11 cellular contexts compared by ENCODE assay signal in the genomic region with DNA sequence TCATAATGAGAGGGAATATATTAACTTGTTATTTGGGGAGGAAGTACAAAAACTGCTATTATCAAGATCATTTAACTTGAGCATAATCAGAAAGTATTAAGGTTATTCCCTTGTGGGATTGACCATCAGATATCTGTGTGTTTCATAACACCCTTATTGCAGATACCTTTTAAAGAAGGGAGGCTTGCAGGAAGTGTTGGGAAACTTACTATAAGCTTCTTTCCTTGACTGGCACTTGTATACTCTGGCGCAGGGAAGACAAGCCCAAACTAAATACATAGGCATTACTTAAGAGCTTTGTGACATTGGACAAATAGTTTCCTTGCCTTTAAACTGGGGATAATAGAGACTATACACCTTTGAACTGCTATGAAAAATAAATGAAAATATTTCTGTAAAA. TPM values are rescaled to one million over a fixed set of nuclear protein-coding genes. Genes with fewer than 3 reads are reported as not detected.
DNase-seq lines count a peak whose midpoint lies in the region; ATAC-seq and TF ChIP-seq lines count a peak whose summit lies in the region.
"Had no signal": no experiment of that assay in that cellular context is flagged by ENCODE, and none has a peak within 500 bp of the region (broad histone marks: within the 10 kb centered on the region; RNA-seq: fewer than 3 reads in every experiment).

No MANE protein-coding gene starts in this region.

- H3K27me3 ChIP-seq in CD4-positive, alpha-beta memory T cell (ENCODE audit: insufficient read depth, low read length), result no peaks in the 10 kb centered on the region
- no peaks in the 10 kb centered on the region for H3K27me3 ChIP-seq in rectal smooth muscle tissue (ENCODE audit: control insufficient read depth, insufficient read depth, low read length)

- peak overlapping the region in 6 of 7 donors; percentile 72 to 94 (median 82) for H3K27ac Mint-ChIP-seq in CD4-positive, alpha-beta memory T cell

- H3K9ac ChIP-seq in SK-N-MC (ENCODE audit: insufficient read length) (no peak overlapping the region), rectal smooth muscle tissue (ENCODE audit: low read length) (no peak overlapping the region)

- H3K4me3 ChIP-seq in CD4-positive, alpha-beta memory T cell (ENCODE audit: low read length in 2 of 2), result no peak overlapping the region
- H3K4me3 ChIP-seq in SK-N-MC (no peak overlapping the region), fibroblast of villous mesenchyme (ENCODE audit: low read depth, low read length) (no peak overlapping the region), rectal smooth muscle tissue (ENCODE audit: low read length) (no peak overlapping the region), foreskin fibroblast (ENCODE audit: low read depth in 1 of 2, low read length in 2 of 2) (no peak overlapping the region)

- H3K4me1 ChIP-seq in CD4-positive, alpha-beta memory T cell (ENCODE audit: insufficient read depth, low read length), result peaks cover 93% of the 10 kb centered on the region
- peaks cover 61% of the 10 kb centered on the region for H3K4me1 ChIP-seq in rectal smooth muscle tissue (ENCODE audit: control insufficient read depth, insufficient read depth, low read length)

- no peak for ATAC-seq in SK-N-SH treated with all-trans-retinoic acid at 6 μM for 48 hours

- H3K27ac ChIP-seq in CD4-positive, alpha-beta memory T cell (ENCODE audit: low read depth, low read length), result no peak overlapping the region
- H3K27ac ChIP-seq in SK-N-MC (peak overlapping the region; percentile 87), rectal smooth muscle tissue (ENCODE audit: low read depth, low read length) (peak overlapping the region; percentile 85)

- peaks cover 74 to 93% (median 82%) of the 10 kb centered on the region in 4 donors for H3K4me1 Mint-ChIP-seq in CD4-positive, alpha-beta memory T cell

- DNase-seq in CD4-positive, alpha-beta memory T cell, result no peak
- DNase-seq in SK-N-MC (ENCODE audit: low read depth, low spot score) (no peak), fibroblast of villous mesenchyme (ENCODE audit: low read depth) (peak; percentile 74), foreskin fibroblast (no peak), NCI-H2107 (lab: John Stamatoyannopoulos, UW) (no peak), H4 (ENCODE audit: low spot score) (no peak)
- DNase-seq: NCI-H1417; NK-92 treated with Interleukin-12 subunit alpha and Interleukin-12 subunit beta, amount 100 ng/mL, for 24 hours; stimulated activated CD4-positive, alpha-beta T cell treated with anti-CD3 and anti-CD28 coated beads, Interleukin-15, amount 100 ng/mL, for 24 hours had no signal

- H3K9me3 ChIP-seq in CD4-positive, alpha-beta memory T cell (ENCODE audit: control insufficient read depth in 1 of 2, low read length in 2 of 2), result no peaks in the 10 kb centered on the region
- no peaks in the 10 kb centered on the region for H3K9me3 ChIP-seq in SK-N-MC (ENCODE audit: low read depth, low read length)

- TF ChIP-seq CTCF in fibroblast of villous mesenchyme (IDR thresholded peaks at IDR 0.05; ENCODE audit: insufficient read depth, low read depth, low read length) (no peak), foreskin fibroblast (IDR thresholded peaks at IDR 0.05; ENCODE audit: low read depth, low read length) (no peak)

- H3K4me3 Mint-ChIP-seq in CD4-positive, alpha-beta memory T cell, result peak overlapping the region in 2 of 8 donors; percentile 21 to 53

- H3K27me3 Mint-ChIP-seq in CD4-positive, alpha-beta memory T cell, result no peaks in the 10 kb centered on the region

- no peaks in the 10 kb centered on the region for H3K36me3 ChIP-seq in CD4-positive, alpha-beta memory T cell (ENCODE audit: insufficient read depth, low read length)
- H3K36me3 ChIP-seq in SK-N-MC (ENCODE audit: insufficient read depth, low read length) (peaks cover 22% of the 10 kb centered on the region), rectal smooth muscle tissue (ENCODE audit: control insufficient read depth, insufficient read depth, low read length) (no peaks in the 10 kb centered on the region)

- H3K9me3 Mint-ChIP-seq in CD4-positive, alpha-beta memory T cell, result no peaks in the 10 kb centered on the region

- intact Hi-C loops in CD4-positive, alpha-beta memory T cell (cut with micrococcal nuclease), result no loop called here

- peaks cover 0 to 3% of the 10 kb centered on the region in 2 donors for H3K36me3 Mint-ChIP-seq in CD4-positive, alpha-beta memory T cell

- POLR2A ChIA-PET in CD4-positive, alpha-beta memory T cell (lab: Charles Lee; ENCODE audit: partially characterized antibody), result interaction anchor here (1.3 to 12.9 kb wide), 4 partner anchors 9 to 51 kb away, joined by 4 to 179 read pairs (median 40); a partner anchor contains a TSS

- CTCF ChIA-PET in CD4-positive, alpha-beta memory T cell (lab: Charles Lee; ENCODE audit: partially characterized antibody), result interaction anchor here (0.6 to 9.6 kb wide), 6 partner anchors 8 to 1058 kb away, joined by 3 to 124 read pairs (median 6); no protein-coding TSS in a partner anchor

TF ChIP-seq in SK-N-SH treated with all-trans-retinoic acid at 6 μM for 48 hours, 23 proteins besides CTCF, POLR2A, EP300 and RAD21:
- no peak for TF ChIP-seq ESRRG (CRISPR knock-in tag; IDR thresholded peaks at IDR 0.05)
- TF ChIP-seq ZNF565 (CRISPR knock-in tag; conservative IDR thresholded peaks at IDR 0.05; ENCODE audit: low read depth), result no peak
- TF ChIP-seq, protein P1, sequence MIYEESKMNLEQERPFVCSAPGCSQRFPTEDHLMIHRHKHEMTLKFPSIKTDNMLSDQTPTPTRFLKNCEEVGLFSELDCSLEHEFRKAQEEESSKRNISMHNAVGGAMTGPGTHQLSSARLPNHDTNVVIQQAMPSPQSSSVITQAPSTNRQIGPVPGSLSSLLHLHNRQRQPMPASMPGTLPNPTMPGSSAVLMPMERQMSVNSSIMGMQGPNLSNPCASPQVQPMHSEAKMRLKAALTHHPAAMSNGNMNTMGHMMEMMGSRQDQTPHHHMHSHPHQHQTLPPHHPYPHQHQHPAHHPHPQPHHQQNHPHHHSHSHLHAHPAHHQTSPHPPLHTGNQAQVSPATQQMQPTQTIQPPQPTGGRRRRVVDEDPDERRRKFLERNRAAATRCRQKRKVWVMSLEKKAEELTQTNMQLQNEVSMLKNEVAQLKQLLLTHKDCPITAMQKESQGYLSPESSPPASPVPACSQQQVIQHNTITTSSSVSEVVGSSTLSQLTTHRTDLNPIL (CRISPR knock-in tag; IDR thresholded peaks at IDR 0.05; ENCODE audit: low read depth), result no peak
- TF ChIP-seq, protein P2, sequence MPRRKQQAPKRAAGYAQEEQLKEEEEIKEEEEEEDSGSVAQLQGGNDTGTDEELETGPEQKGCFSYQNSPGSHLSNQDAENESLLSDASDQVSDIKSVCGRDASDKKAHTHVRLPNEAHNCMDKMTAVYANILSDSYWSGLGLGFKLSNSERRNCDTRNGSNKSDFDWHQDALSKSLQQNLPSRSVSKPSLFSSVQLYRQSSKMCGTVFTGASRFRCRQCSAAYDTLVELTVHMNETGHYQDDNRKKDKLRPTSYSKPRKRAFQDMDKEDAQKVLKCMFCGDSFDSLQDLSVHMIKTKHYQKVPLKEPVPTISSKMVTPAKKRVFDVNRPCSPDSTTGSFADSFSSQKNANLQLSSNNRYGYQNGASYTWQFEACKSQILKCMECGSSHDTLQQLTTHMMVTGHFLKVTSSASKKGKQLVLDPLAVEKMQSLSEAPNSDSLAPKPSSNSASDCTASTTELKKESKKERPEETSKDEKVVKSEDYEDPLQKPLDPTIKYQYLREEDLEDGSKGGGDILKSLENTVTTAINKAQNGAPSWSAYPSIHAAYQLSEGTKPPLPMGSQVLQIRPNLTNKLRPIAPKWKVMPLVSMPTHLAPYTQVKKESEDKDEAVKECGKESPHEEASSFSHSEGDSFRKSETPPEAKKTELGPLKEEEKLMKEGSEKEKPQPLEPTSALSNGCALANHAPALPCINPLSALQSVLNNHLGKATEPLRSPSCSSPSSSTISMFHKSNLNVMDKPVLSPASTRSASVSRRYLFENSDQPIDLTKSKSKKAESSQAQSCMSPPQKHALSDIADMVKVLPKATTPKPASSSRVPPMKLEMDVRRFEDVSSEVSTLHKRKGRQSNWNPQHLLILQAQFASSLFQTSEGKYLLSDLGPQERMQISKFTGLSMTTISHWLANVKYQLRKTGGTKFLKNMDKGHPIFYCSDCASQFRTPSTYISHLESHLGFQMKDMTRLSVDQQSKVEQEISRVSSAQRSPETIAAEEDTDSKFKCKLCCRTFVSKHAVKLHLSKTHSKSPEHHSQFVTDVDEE (CRISPR knock-in tag; IDR thresholded peaks at IDR 0.05), result no peak
- TF ChIP-seq OSR1 (CRISPR knock-in tag; IDR thresholded peaks at IDR 0.05), result no peak
- TF ChIP-seq CSDC2 (CRISPR knock-in tag; IDR thresholded peaks at IDR 0.05), result no peak
- TF ChIP-seq ZFP30 (CRISPR knock-in tag; IDR thresholded peaks at IDR 0.05), result no peak
- no peak for TF ChIP-seq SNAI2 (CRISPR knock-in tag; IDR thresholded peaks at IDR 0.05)
- TF ChIP-seq ARNTL (CRISPR knock-in tag; IDR thresholded peaks at IDR 0.05; ENCODE audit: borderline replicate concordance, low read depth), result no peak
- TF ChIP-seq GLIS3 (CRISPR knock-in tag; IDR thresholded peaks at IDR 0.05), result no peak

RNA-seq across cellular contexts. Expression of a gene that starts 50.9 kb away (rescaled TPM):
- total RNA-seq in CD4-positive, alpha-beta memory T cell, result 100 to 1,000 TPM; 151 to 152 TPM
- polyA plus RNA-seq in CD4-positive, alpha-beta memory T cell, result 10 to 100 TPM; 92.6 to 98.3 TPM
- total RNA-seq in fibroblast of villous mesenchyme, result 34.5 and 73.8 TPM in 2 replicates
- total RNA-seq in H4 (2014; rRNA removed; shearing (Covaris generic)), result 15.7 and 17.2 TPM in 2 replicates
